ENCODE assay signal across 18 cellular contexts in genomic region chr12:27400856-27401255, GRCh38. TPM values are rescaled to one million over a fixed set of nuclear protein-coding genes. Genes with fewer than 3 reads are reported as not detected.
DNase-seq lines count a peak whose midpoint lies in the region; ATAC-seq and TF ChIP-seq lines count a peak whose summit lies in the region.
"Had no signal": no experiment of that assay in that cellular context is flagged by ENCODE, and none has a peak within 500 bp of the region (broad histone marks: within the 10 kb centered on the region; RNA-seq: fewer than 3 reads in every experiment).

No MANE protein-coding gene starts in this region.

- WGBS in esophagus muscularis mucosa: 75% methylated on average over 4 of the region's 4 CpGs
- 49 to 52% methylated on average over 3 to 4 of the region's 4 CpGs for WGBS in esophagus squamous epithelium, 2 donors

- H3K4me1 ChIP-seq in esophagus muscularis mucosa: peaks cover 0 to 5% (median 0%) of the 10 kb centered on the region in 4 donors
- no peaks in the 10 kb centered on the region for H3K4me1 ChIP-seq in esophagus squamous epithelium

- H3K4me3 Mint-ChIP-seq in activated CD4-positive, alpha-beta T cell treated with anti-CD3 and anti-CD28 coated beads for 36 hours: no peak overlapping the region
- H3K4me3 Mint-ChIP-seq: B cell; CD4-positive, alpha-beta T cell; HFFc6 had no signal

- H3K36me3 ChIP-seq in esophagus muscularis mucosa (no peaks in the 10 kb centered on the region), esophagus squamous epithelium (peaks cover 0 to 36% (median 7%) of the 10 kb centered on the region in 3 donors)

- H3K27me3 Mint-ChIP-seq in activated CD4-positive, alpha-beta T cell treated with anti-CD3 and anti-CD28 coated beads for 36 hours: peaks cover 6% of the 10 kb centered on the region
- H3K27me3 Mint-ChIP-seq: B cell had no signal

- H3K9me3 Mint-ChIP-seq in activated CD4-positive, alpha-beta T cell treated with anti-CD3 and anti-CD28 coated beads for 36 hours (ENCODE audit: low read depth): no peaks in the 10 kb centered on the region
- H3K9me3 Mint-ChIP-seq: CD4-positive, alpha-beta T cell; HFFc6 had no signal

- TF ChIP-seq CTCF in esophagus muscularis mucosa (IDR thresholded peaks at IDR 0.05): no peak
- TF ChIP-seq CTCF in esophagus squamous epithelium (IDR thresholded peaks at IDR 0.05): no peak

- H3K9me3 ChIP-seq in esophagus muscularis mucosa: no peaks in the 10 kb centered on the region
- peaks cover 0 to 10% (median 4%) of the 10 kb centered on the region in 3 donors for H3K9me3 ChIP-seq in esophagus squamous epithelium
- H3K9me3 ChIP-seq: HAP-1 had no signal

- TF ChIP-seq POLR2A in esophagus muscularis mucosa (IDR thresholded peaks at IDR 0.05; ENCODE audit: low read depth) (no peak), esophagus squamous epithelium (IDR thresholded peaks at IDR 0.05) (no peak)

- no peak for ATAC-seq in activated CD4-positive, alpha-beta T cell treated with anti-CD3 and anti-CD28 coated beads for 36 hours
- no peak for ATAC-seq in GM21529 (IDR thresholded peaks at IDR 0.05; ENCODE audit: unreplicated experiment)
- ATAC-seq: HepG2 had no signal

- no peak for TF ChIP-seq EP300 in esophagus muscularis mucosa (IDR thresholded peaks at IDR 0.05)

- intact Hi-C loops in esophagus muscularis mucosa (cut with DNase I) (no loop called here), esophagus squamous epithelium (cut with DNase I) (no loop called here)
- intact Hi-C loops in activated CD4-positive, alpha-beta T cell treated with anti-CD3 and anti-CD28 coated beads for 36 hours (cut with DNase I, micrococcal nuclease): no loop called here

- H3K4me3 ChIP-seq in esophagus muscularis mucosa (no peak overlapping the region), esophagus squamous epithelium (no peak overlapping the region)
- H3K4me3 ChIP-seq: HAP-1 had no signal

- no peaks in the 10 kb centered on the region for H3K4me1 Mint-ChIP-seq in activated CD4-positive, alpha-beta T cell treated with anti-CD3 and anti-CD28 coated beads for 36 hours
- H3K4me1 Mint-ChIP-seq: B cell had no signal

- DNase-seq in EH (ENCODE audit: low read depth): peak; percentile 28
- peak; percentile 77 for DNase-seq in esophagus muscularis mucosa (ENCODE audit: extremely low spot score)
- peak; percentile 5 for DNase-seq in kidney glomerular epithelial cell (lab: John Stamatoyannopoulos, UW)
- DNase-seq in renal cortical epithelial cell (ENCODE audit: low read depth): peak; percentile 30
- DNase-seq in activated CD4-positive, alpha-beta T cell treated with anti-CD3 and anti-CD28 coated beads for 36 hours: no peak
- DNase-seq in activated CD4-positive, CD25-positive, alpha-beta regulatory T cell treated with anti-CD3 and anti-CD28 coated beads, Interleukin-2, amount 50 U/mL, for 72 hours: no peak
- no peak for DNase-seq in esophagus squamous epithelium (lab: John Stamatoyannopoulos, UW)
- DNase-seq: 8988T; C1 segment of cervical spinal cord; Calu3; CD4-positive, alpha-beta T cell; DMS 273 treated with DMSO at 0.1 percent for 48 hours; HFFc6 had no signal

- peaks cover 7% of the 10 kb centered on the region for H3K36me3 Mint-ChIP-seq in activated CD4-positive, alpha-beta T cell treated with anti-CD3 and anti-CD28 coated beads for 36 hours (ENCODE audit: low read depth)

- no peak overlapping the region for H3K27ac Mint-ChIP-seq in activated CD4-positive, alpha-beta T cell treated with anti-CD3 and anti-CD28 coated beads for 36 hours
- H3K27ac Mint-ChIP-seq: B cell; CD4-positive, alpha-beta T cell; HFFc6 had no signal

- POLR2A ChIA-PET in activated CD4-positive, alpha-beta T cell treated with anti-CD3 and anti-CD28 coated beads for 36 hours (lab: Charles Lee): no interaction called here

- no peaks in the 10 kb centered on the region for H3K27me3 ChIP-seq in esophagus muscularis mucosa
- no peaks in the 10 kb centered on the region for H3K27me3 ChIP-seq in esophagus squamous epithelium

- no peak overlapping the region for H3K27ac ChIP-seq in esophagus muscularis mucosa (replicated peaks in 1 of 4)
- no peak overlapping the region for H3K27ac ChIP-seq in esophagus squamous epithelium

- CTCF ChIA-PET in activated CD4-positive, alpha-beta T cell treated with anti-CD3 and anti-CD28 coated beads for 36 hours (lab: Charles Lee): no interaction called here

RNA-seq across cellular contexts. Expression of gene SMCO2, which starts 45.7 kb away (rescaled TPM):
- not detected for total RNA-seq in esophagus muscularis mucosa
- not detected in 2 replicates for total RNA-seq in renal cortical epithelial cell
- total RNA-seq in activated CD4-positive, alpha-beta T cell treated with anti-CD3 and anti-CD28 coated beads for 36 hours: under 1 TPM in 1 of 2 experiments, not detected in 1; 0.23 TPM
- total RNA-seq in esophagus squamous epithelium: 1 to 10 TPM in 3 of 4 donors, not detected in 1; 1.4 to 3.8 (median 1.5) TPM
- total RNA-seq: B cell; CD4-positive, alpha-beta T cell; Daoy; HepG2; HFFc6 had no signal

Comparison
In these comparisons a context has a peak if more than half of its experiments do, and no peak if none do; other contexts are left out.
1. DNase-seq: peak in EH (single experiment), esophagus muscularis mucosa (single experiment), kidney glomerular epithelial cell (single experiment) and renal cortical epithelial cell (single experiment); none in activated CD4-positive, alpha-beta T cell treated with anti-CD3 and anti-CD28 coated beads for 36 hours (single experiment), activated CD4-positive, CD25-positive, alpha-beta regulatory T cell treated with anti-CD3 and anti-CD28 coated beads, Interleukin-2, amount 50 U/mL, for 72 hours (single experiment) and esophagus squamous epithelium (single experiment).